ENCODE assay signal across 26 cellular contexts in genomic region chr18:2880473-2880872, GRCh38. TPM values are rescaled to one million over a fixed set of nuclear protein-coding genes. Genes with fewer than 3 reads are reported as not detected.
DNase-seq lines count a peak whose midpoint lies in the region; ATAC-seq, FAIRE-seq and TF ChIP-seq lines count a peak whose summit lies in the region.
"Had no signal": no experiment of that assay in that cellular context is flagged by ENCODE, and none has a peak within 500 bp of the region (broad histone marks: within the 10 kb centered on the region; RNA-seq: fewer than 3 reads in every experiment).

No MANE protein-coding gene starts in this region.

- H2BK20ac ChIP-seq in H9 (ENCODE audit: low read depth, low read length, poor library complexity, severe bottlenecking), result no peak overlapping the region

- 18% methylated on average over 17 of the region's 17 CpGs for WGBS in K562 (ENCODE audit: insufficient coverage, low coverage, missing lambda C conversion rate)
- no CpG with 5 or more reads among the region's 17 CpGs for WGBS in H9 (ENCODE audit: extremely low coverage, insufficient read length, low lambda C conversion rate)

- no peak overlapping the region for H3T11ph ChIP-seq in H9 (ENCODE audit: low read length)

- CTCF ChIA-PET in K562 (lab: Yijun Ruan, JAX; ENCODE audit: low intra/inter-chr PET ratio), result interaction anchor here (0.7 kb wide), 1 partner anchor 26 kb away, joined by 3 read pairs; no protein-coding TSS in a partner anchor

- H3K9me3 ChIP-seq in K562 (replicated peaks; ENCODE audit: control insufficient read depth, insufficient read depth, low read depth, low read length) (no peaks in the 10 kb centered on the region), tibial artery (no peaks in the 10 kb centered on the region), H9 (ENCODE audit: control insufficient read depth, low read depth, low read length) (no peaks in the 10 kb centered on the region)
- H3K9me3 ChIP-seq: colonic mucosa, MG63, Peyer's patch, SJCRH30, testis had no signal

- no peak overlapping the region for H4K91ac ChIP-seq in H9 (ENCODE audit: insufficient read length, low read depth, low read length)

- H3K27ac ChIP-seq in K562 (ENCODE audit: extremely low read depth, low read depth, low read length) (no peak overlapping the region), tibial artery (peak overlapping the region; percentile 61), H9 (ENCODE audit: insufficient read length, low read depth, low read length) (no peak overlapping the region)
- H3K27ac ChIP-seq: colonic mucosa, SJCRH30, WERI-Rb-1 had no signal

- no peak overlapping the region for H3K4ac ChIP-seq in H9 (ENCODE audit: low read depth, low read length)

- no peak for TF ChIP-seq RAD21 in K562 (CRISPR knock-in tag; conservative IDR thresholded peaks at IDR 0.05 in 1 of 2, IDR thresholded peaks at IDR 0.05 in 1 of 2)

- H2BK5ac ChIP-seq in H9 (ENCODE audit: insufficient read length, low read length), result no peak overlapping the region

- peak; percentile 27 for DNase-seq in activated effector memory CD4-positive, alpha-beta T cell treated with anti-CD3 and anti-CD28 coated beads, Interleukin-2, amount 50 U/mL, for 16 hours
- no peak for DNase-seq in activated effector memory CD4-positive, alpha-beta T cell treated with Interleukin-2 at 50 U/mL for 16 hours
- DNase-seq in K562 (ENCODE audit: extremely low read depth in 1 of 4, low spot score in 3 of 4), result no peak
- peak; percentile 44 for DNase-seq in islet precursor cell
- DNase-seq in tibial artery, result no peak
- DNase-seq in H9, result no peak
- DNase-seq: activated CD4-positive, alpha-beta T cell treated with anti-CD3 and anti-CD28 coated beads, Interleukin-2, amount 10 ng/mL, durations not matched to agents 24 days and 14 days; activated naive CD4-positive, alpha-beta T cell treated with anti-CD3 and anti-CD28 coated beads, Interleukin-2, amount 10 ng/mL, durations not matched to agents 7 days and 5 days; AML-193; colonic mucosa; effector memory CD4-positive, alpha-beta T cell; foreskin melanocyte; MG63; NCI-H1105 treated with DMSO at 0.1 percent for 48 hours; NCI-H1930; NCI-H526; Peyer's patch; SJCRH30; stimulated activated naive CD4-positive, alpha-beta T cell treated with Interleukin-2 at 50 U/mL for 16 hours; T1000; testis; WERI-Rb-1 had no signal

- H2BK15ac ChIP-seq in H9 (ENCODE audit: low read depth, low read length), result no peak overlapping the region

- H3K18ac ChIP-seq in H9 (ENCODE audit: insufficient read length, low read depth, low read length), result no peak overlapping the region

- no TSS peak for BruUV-seq in K562 (replicated peaks; lab: Mats Ljungman, UMichigan)

- H3K4me1 Mint-ChIP-seq in H9, result peaks cover 12 to 19% of the 10 kb centered on the region in 2 experiments

- no peak overlapping the region for H2AK5ac ChIP-seq in H9 (ENCODE audit: insufficient read length, low read length)

- H3K23me2 ChIP-seq in H9 (ENCODE audit: insufficient read length, low read depth, low read length, poor library complexity, severe bottlenecking), result peaks cover 2% of the 10 kb centered on the region

- in situ Hi-C loops in K562 (cut with MboI), result no loop called here

- no peaks in the 10 kb centered on the region for H3K79me1 ChIP-seq in H9 (ENCODE audit: insufficient read depth, low read depth, low read length, poor library complexity, severe bottlenecking)

- FAIRE-seq in K562 (lab: Jason Lieb, UNC), result no peak
- FAIRE-seq: G401.6 had no signal

- H3K36me3 Mint-ChIP-seq in H9 (ENCODE audit: insufficient read depth in 1 of 3, low read depth in 3 of 3), result no peaks in the 10 kb centered on the region; a peak in 1 of 7 replicates

- no peak overlapping the region for H3K27ac Mint-ChIP-seq in H9
- H3K27ac Mint-ChIP-seq: activated CD4-positive, alpha-beta T cell treated with anti-CD3 and anti-CD28 coated beads, Interleukin-2, amount 10 ng/mL, durations not matched to agents 24 days and 14 days had no signal

- H3K27me3 ChIP-seq in K562 (ENCODE audit: control insufficient read depth in 2 of 2, insufficient read depth in 2 of 2, low read length in 2 of 2), result peaks cover 11 to 25% of the 10 kb centered on the region in 2 experiments
- H3K27me3 ChIP-seq in tibial artery, result no peaks in the 10 kb centered on the region
- no peaks in the 10 kb centered on the region for H3K27me3 ChIP-seq in H9 (ENCODE audit: insufficient read depth, low read length)
- H3K27me3 ChIP-seq: colonic mucosa, MG63, Peyer's patch, SJCRH30, testis had no signal

- no peak overlapping the region for H2AFZ ChIP-seq in K562 (ENCODE audit: low read depth, low read length)
- no peak overlapping the region for H2AFZ ChIP-seq in H9 (ENCODE audit: low read length)

- no peak overlapping the region for H2BK120ac ChIP-seq in H9 (ENCODE audit: low read depth, low read length, poor library complexity, severe bottlenecking)

- H3K56ac ChIP-seq in H9 (ENCODE audit: insufficient read length, low read depth, low read length), result no peak overlapping the region

- no peak overlapping the region for H3K23ac ChIP-seq in H9 (ENCODE audit: insufficient read length, low read depth, low read length)

- H3K9ac ChIP-seq in K562 (ENCODE audit: insufficient read depth in 1 of 2, low read depth in 2 of 2, low read length in 2 of 2), result peak overlapping the region in 1 of 2 experiments; percentile 12; a peak in 1 of 4 replicates
- no peak overlapping the region for H3K9ac ChIP-seq in H9 (ENCODE audit: extremely low read depth, insufficient read length, low read length)

- H4K20me1 ChIP-seq in K562 (replicated peaks; ENCODE audit: control insufficient read depth, insufficient read depth, low read length), result no peaks in the 10 kb centered on the region
- H4K20me1 ChIP-seq in H9 (ENCODE audit: control insufficient read depth, insufficient read depth, insufficient read length), result no peaks in the 10 kb centered on the region

- intact Hi-C loops in K562 (cut with micrococcal nuclease) (no loop called here), tibial artery (cut with DNase I; ENCODE audit: low total_unique reads) (loop anchor here (2.0 kb wide), 1 partner anchor 34 kb away; the partner anchor contains the start of gene EMILIN2)

- no peak for TF ChIP-seq POLR2A in K562 (conservative IDR thresholded peaks at IDR 0.05)

- H3K79me2 ChIP-seq in K562 (ENCODE audit: control insufficient read depth, insufficient read depth, low read length) (no peaks in the 10 kb centered on the region), H9 (ENCODE audit: insufficient read depth, low read length) (no peaks in the 10 kb centered on the region)

- TF ChIP-seq CTCF in K562 (IDR thresholded peaks at IDR 0.05 in 2 of 3, conservative IDR thresholded peaks at IDR 0.05 in 1 of 3; ENCODE audit: insufficient read depth in 2 of 3, low read depth in 1 of 3, low read length in 3 of 3), result no peak
- TF ChIP-seq CTCF in tibial artery (IDR thresholded peaks at IDR 0.05), result no peak
- no peak for TF ChIP-seq CTCF in H9 (conservative IDR thresholded peaks at IDR 0.05)

- H3K36me3 ChIP-seq in K562 (ENCODE audit: control insufficient read depth, insufficient read depth, low read length), result no peaks in the 10 kb centered on the region
- no peaks in the 10 kb centered on the region for H3K36me3 ChIP-seq in tibial artery
- H3K36me3 ChIP-seq: colonic mucosa, MG63, Peyer's patch, SJCRH30, WERI-Rb-1 had no signal

- no peak overlapping the region for H3K4me2 ChIP-seq in K562 (ENCODE audit: insufficient read depth, low read length)
- no peak overlapping the region for H3K4me2 ChIP-seq in H9 (ENCODE audit: insufficient read depth, insufficient read length, low read length)

- no peaks in the 10 kb centered on the region for H3K9me1 ChIP-seq in K562 (ENCODE audit: control insufficient read depth, insufficient read depth, low read length)

- no peak overlapping the region for H3K4me3 ChIP-seq in K562
- no peak overlapping the region for H3K4me3 ChIP-seq in tibial artery
- H3K4me3 ChIP-seq: colonic mucosa, MG63, Peyer's patch, SJCRH30, testis had no signal

- H3K9me3 Mint-ChIP-seq in H9, result peaks cover 0 to 3% of the 10 kb centered on the region in 2 experiments; a peak in 2 of 5 replicates
- H3K9me3 Mint-ChIP-seq: activated CD4-positive, alpha-beta T cell treated with anti-CD3 and anti-CD28 coated beads, Interleukin-2, amount 10 ng/mL, durations not matched to agents 24 days and 14 days; activated naive CD4-positive, alpha-beta T cell treated with anti-CD3 and anti-CD28 coated beads, Interleukin-2, amount 10 ng/mL, durations not matched to agents 7 days and 5 days had no signal

- H4K8ac ChIP-seq in H9 (replicated peaks; ENCODE audit: insufficient read length, low read depth, low read length), result no peak overlapping the region

- H3K4me3 Mint-ChIP-seq in H9, result no peak overlapping the region
- H3K4me3 Mint-ChIP-seq: activated naive CD4-positive, alpha-beta T cell treated with anti-CD3 and anti-CD28 coated beads, Interleukin-2, amount 10 ng/mL, durations not matched to agents 7 days and 5 days had no signal

- POLR2A ChIA-PET in K562 (lab: Yijun Ruan, JAX), result interaction anchor here (1.1 kb wide), 1 partner anchor 25 kb away, joined by 3 read pairs; no protein-coding TSS in a partner anchor

- no peak overlapping the region; the same call in 1 of the 2 replicates for H3K14ac ChIP-seq in H9 (ENCODE audit: insufficient read depth, low read length)

- no peak overlapping the region for H4K5ac ChIP-seq in H9 (ENCODE audit: insufficient read length, low read depth, low read length)

- H3K27me3 Mint-ChIP-seq in H9 (ENCODE audit: low read depth), result no peaks in the 10 kb centered on the region
- H3K27me3 Mint-ChIP-seq: activated CD4-positive, alpha-beta T cell treated with anti-CD3 and anti-CD28 coated beads, Interleukin-2, amount 10 ng/mL, durations not matched to agents 24 days and 14 days had no signal

- H3K4me1 ChIP-seq in K562 (replicated peaks in 1 of 2; ENCODE audit: control insufficient read depth in 2 of 2, insufficient read depth in 2 of 2, low read length in 2 of 2) (peaks cover under 1 to 8% of the 10 kb centered on the region in 2 experiments; a peak in 4 of 5 replicates), tibial artery (peaks cover 0 to 47% (median 29%) of the 10 kb centered on the region in 4 donors), H9 (ENCODE audit: insufficient read depth, low read length) (no peaks in the 10 kb centered on the region)
- H3K4me1 ChIP-seq: colonic mucosa, SJCRH30, testis had no signal

- H2BK12ac ChIP-seq in H9 (ENCODE audit: insufficient read length, low read depth, low read length), result no peak overlapping the region

- TF ChIP-seq EP300 in K562 (IDR thresholded peaks at IDR 0.05; ENCODE audit: low read length), result no peak

- peak; percentile 50 for ATAC-seq in K562
- ATAC-seq in GM21717 (IDR thresholded peaks at IDR 0.05; ENCODE audit: unreplicated experiment), result no peak
- no peak for ATAC-seq in GM21737 (IDR thresholded peaks at IDR 0.05; ENCODE audit: unreplicated experiment)
- ATAC-seq: left colon had no signal

RNA-seq across cellular contexts. Expression of gene EMILIN2, which starts 33.7 kb away (rescaled TPM):
- total RNA-seq in K562 (2011; cell fraction: chromatin; rRNA removed; ENCODE audit: low replicate concordance), result 0.76 and 1.1 TPM in 2 replicates
- total RNA-seq in K562 (2011; cell fraction: nucleolus; rRNA removed), result 0.79 and 0.83 TPM in 2 replicates
- 0.69 and 0.88 TPM in 2 replicates for total RNA-seq in K562 (2011; cell fraction: nucleoplasm; rRNA removed)
- total RNA-seq in K562 (2014; rRNA removed), result 0.32 and 0.37 TPM in 2 replicates
- total RNA-seq in K562 (2014; rRNA removed; fragmentation: Illumina TruSeq; extraction: Trizol), result 0.11 and 0.16 TPM in 2 replicates
- 0.07 and 0.11 TPM in 2 replicates for total RNA-seq in K562 (2015; rRNA removed; fragmentation: Illumina TruSeq; extraction: Trizol)
- total RNA-seq in K562 (2021), result 0.34 and 0.40 TPM in 2 replicates
- 0.25 and 0.35 TPM in 2 replicates for polyA plus RNA-seq in K562 (2011; rRNA removed)
- 0.44 and 0.69 TPM in 2 replicates for polyA plus RNA-seq in K562 (2011; cell fraction: cytosol; rRNA removed)
- 0.43 and 0.48 TPM in 2 replicates for polyA plus RNA-seq in K562 (2011; cell fraction: nucleus; rRNA removed)
- 0.21 and 0.26 TPM in 2 replicates for polyA plus RNA-seq in K562 (2012)
- polyA plus RNA-seq in K562 (2014; fragmentation: Illumina TruSeq; extraction: Trizol), result 0.19 and 0.24 TPM in 2 replicates
- under 1 TPM; 0.01 to 0.03 TPM for polyA plus RNA-seq in K562 (2014; fragmentation: Nextera tagmentation; extraction: Ambion mirVana)
- polyA plus RNA-seq in K562 (2014; rRNA removed), result 0.20 and 0.40 TPM in 2 replicates
- 0.63 and 1.0 TPM in 2 replicates for polyA minus RNA-seq in K562 (2011; rRNA and poly(A)+ RNA removed)
- polyA minus RNA-seq in K562 (2011; cell fraction: cytosol; rRNA and poly(A)+ RNA removed), result 0.38 and 0.91 TPM in 2 replicates
- 0.13 and 0.78 TPM in 2 replicates for polyA minus RNA-seq in K562 (2011; cell fraction: nucleus; rRNA and poly(A)+ RNA removed)
- total RNA-seq in H9 (2021), result 20.0 and 21.3 TPM in 2 replicates

Comparison
In these comparisons a context has a peak if more than half of its experiments do, and no peak if none do; other contexts are left out.
1. DNase-seq: peak in activated effector memory CD4-positive, alpha-beta T cell treated with anti-CD3 and anti-CD28 coated beads, Interleukin-2, amount 50 U/mL, for 16 hours (single experiment) and islet precursor cell (single experiment); none in activated effector memory CD4-positive, alpha-beta T cell treated with Interleukin-2 at 50 U/mL for 16 hours (single experiment), K562 (0 of 4), tibial artery (0 of 2) and H9 (single experiment).
2. H3K27ac ChIP-seq: peak in tibial artery (2 of 2); none in K562 (single experiment) and H9 (single experiment).
3. RNA of gene EMILIN2, which starts 33.7 kb away (total RNA-seq): 20.0 to 21.3 TPM in H9; 0.07 to 1.1 TPM in K562; every median in the first group is over 10 times any median in the second.